Comparison of ENCODE assay signal across 16 cellular contexts in genomic region chr3:48552111-48552911, GRCh38. TPM values are rescaled to one million over a fixed set of nuclear protein-coding genes. Genes with fewer than 3 reads are reported as not detected.
DNase-seq lines count a peak whose midpoint lies in the region; ATAC-seq and TF ChIP-seq lines count a peak whose summit lies in the region.
"Had no signal": no experiment of that assay in that cellular context is flagged by ENCODE, and none has a peak within 500 bp of the region (broad histone marks: within the 10 kb centered on the region; RNA-seq: fewer than 3 reads in every experiment).

No MANE protein-coding gene starts in this region.

- H3K79me2 ChIP-seq in parathyroid adenoma, result peaks cover 10% of the 10 kb centered on the region

- H3K27me3 Mint-ChIP-seq in WTC11 (ENCODE audit: low read depth) (no peaks in the 10 kb centered on the region), Calu3 (ENCODE audit: unreplicated experiment) (no peaks in the 10 kb centered on the region)
- H3K27me3 Mint-ChIP-seq: activated naive CD8-positive, alpha-beta T cell had no signal

- no peak overlapping the region for H3K9ac ChIP-seq in parathyroid adenoma

- H3K27ac Mint-ChIP-seq in WTC11 (peak overlapping the region; percentile 65; the same call in 1 of the 2 replicates), Calu3 (ENCODE audit: unreplicated experiment) (no peak overlapping the region)
- H3K27ac Mint-ChIP-seq: activated naive CD8-positive, alpha-beta T cell had no signal

- H3K4me1 Mint-ChIP-seq in WTC11 (peaks cover 37% of the 10 kb centered on the region), Calu3 (ENCODE audit: low read depth, unreplicated experiment) (no peaks in the 10 kb centered on the region)

- H3K4me1 ChIP-seq in parathyroid adenoma, result peaks cover 18% of the 10 kb centered on the region

- H3K27me3 ChIP-seq in parathyroid adenoma (ENCODE audit: control insufficient read depth, insufficient read depth, low read length), result no peaks in the 10 kb centered on the region
- H3K27me3 ChIP-seq: esophagus squamous epithelium, ovary had no signal

- no peaks in the 10 kb centered on the region for H3K36me3 ChIP-seq in parathyroid adenoma (ENCODE audit: control insufficient read depth, insufficient read depth, low read length)
- H3K36me3 ChIP-seq: ovary had no signal

- intact Hi-C loops in Calu3 (cut with micrococcal nuclease; ENCODE audit: unreplicated experiment), result no loop called here

- BruUV-seq in Calu3 (replicated peaks; lab: Mats Ljungman, UMichigan), result no TSS peak

- H3K4me3 Mint-ChIP-seq in WTC11 (no peak overlapping the region), Calu3 (ENCODE audit: low read depth, unreplicated experiment) (no peak overlapping the region)
- H3K4me3 Mint-ChIP-seq: activated naive CD8-positive, alpha-beta T cell had no signal

- DNase-seq in NCI-H524 (lab: John Stamatoyannopoulos, UW), result peak; percentile 30 to 62
- no peak for DNase-seq in NCI-H524 treated with DMSO at 0.1 percent for 48 hours (lab: John Stamatoyannopoulos, UW)
- DNase-seq in WTC11 (ENCODE audit: low spot score), result no peak
- DNase-seq in central memory CD4-positive, alpha-beta T cell, result no peak
- DNase-seq in Calu3, result no peak
- DNase-seq: 8988T; activated CD8-positive, alpha-beta memory T cell treated with anti-CD3 and anti-CD28 coated beads for 24 hours; esophagus squamous epithelium; MV-4-11; NCI-H2227 treated with DMSO at 0.1 percent for 48 hours; ovary; stimulated activated CD8-positive, alpha-beta memory T cell treated with anti-CD3 and anti-CD28 coated beads, Interleukin-4, amount 100 ng/mL, for 48 hours had no signal

- peak overlapping the region; percentile 73 for H3K27ac ChIP-seq in parathyroid adenoma
- H3K27ac ChIP-seq: esophagus squamous epithelium, ovary had no signal

- H3K36me3 Mint-ChIP-seq in WTC11 (peaks cover 45% of the 10 kb centered on the region), Calu3 (ENCODE audit: insufficient read depth, unreplicated experiment) (peaks cover 10% of the 10 kb centered on the region)
- H3K36me3 Mint-ChIP-seq: activated naive CD8-positive, alpha-beta T cell had no signal

- TF ChIP-seq CTCF in WTC11 (IDR thresholded peaks at IDR 0.05) (no peak), parathyroid adenoma (IDR thresholded peaks at IDR 0.05) (no peak), Calu3 (IDR thresholded peaks at IDR 0.05; ENCODE audit: unreplicated experiment) (no peak)

- no peaks in the 10 kb centered on the region for H3K9me3 Mint-ChIP-seq in WTC11
- no peaks in the 10 kb centered on the region for H3K9me3 Mint-ChIP-seq in Calu3 (ENCODE audit: low read depth, unreplicated experiment)

- POLR2A ChIA-PET in WTC11 (lab: Charles Lee), result no interaction called here

- CTCF ChIA-PET in WTC11 (lab: Charles Lee), result interaction anchor here (0.9 to 7.2 kb wide), 6 partner anchors 57 to 120 kb away, joined by 3 to 84 read pairs (median 6); partner anchors contain the start of genes ATRIP and UQCRC1
- CTCF ChIA-PET in Calu3 (lab: Charles Lee), result interaction anchor here (0.6 to 1.3 kb wide), 3 partner anchors 10 to 346 kb away, joined by 5 to 7 read pairs (median 6); partner anchors contain the start of gene SLC25A20

- H2AFZ ChIP-seq in parathyroid adenoma, result peak overlapping the region; percentile 65

- ATAC-seq in WTC11, result no peak

- H3K4me3 ChIP-seq in parathyroid adenoma (ENCODE audit: low read depth, low read length), result no peak overlapping the region
- H3K4me3 ChIP-seq: esophagus squamous epithelium, ovary had no signal

- H3K4me2 ChIP-seq in parathyroid adenoma (ENCODE audit: low read length), result no peak overlapping the region

- H3K9me3 ChIP-seq in parathyroid adenoma (ENCODE audit: control insufficient read depth, low read length), result no peaks in the 10 kb centered on the region
- H3K9me3 ChIP-seq: esophagus squamous epithelium, ovary had no signal

TF ChIP-seq in WTC11, 78 proteins besides CTCF, POLR2A, EP300 and RAD21:
- TF ChIP-seq ZBTB43 (CRISPR knock-in tag; IDR thresholded peaks at IDR 0.05), result no peak

RNA-seq across cellular contexts. Expression of gene PFKFB4, which starts 4.3 kb away (rescaled TPM):
- 18.0 to 26.8 TPM (median 26.7 TPM) in 3 replicates for total RNA-seq in WTC11 (2021)
- 3.6 and 5.1 TPM in 2 replicates for total RNA-seq in Calu3 (2022)

RNA-seq across cellular contexts. Expression of gene UCN2, which starts 11.3 kb away (rescaled TPM):
- total RNA-seq in WTC11 (2021), result 0.34 to 0.46 TPM in 2 of 3 replicates, not detected in the other
- total RNA-seq in Calu3 (2022), result 0.34 and 0.94 TPM in 2 replicates
- total RNA-seq: HT-29, mesenteric fat pad had no signal

RNA-seq across cellular contexts. Expression of gene COL7A1, which starts 42.8 kb away (rescaled TPM):
- 8.1 to 16.1 TPM (median 15.4 TPM) in 3 replicates for total RNA-seq in WTC11 (2021)
- total RNA-seq in Calu3 (2022), result 8.6 and 13.9 TPM in 2 replicates

RNA-seq across cellular contexts. Expression of gene SHISA5, which starts 48.3 kb away (rescaled TPM):
- total RNA-seq in WTC11 (2021), result 137 to 165 TPM (median 158 TPM) in 3 replicates
- 192 and 287 TPM in 2 replicates for total RNA-seq in Calu3 (2022)

RNA-seq across cellular contexts. Expression of gene UQCRC1, which starts 57.1 kb away (rescaled TPM):
- total RNA-seq in WTC11 (2021), result 313 to 326 TPM (median 323 TPM) in 3 replicates
- total RNA-seq in Calu3 (2022), result 196 and 207 TPM in 2 replicates

Comparison
In these comparisons a context has a peak if more than half of its experiments do, and no peak if none do; other contexts are left out.
1. DNase-seq: peak in NCI-H524 (2 of 2); none in NCI-H524 treated with DMSO at 0.1 percent for 48 hours (single experiment), WTC11 (single experiment), central memory CD4-positive, alpha-beta T cell (single experiment) and Calu3 (single experiment).